In the genomic region with DNA sequence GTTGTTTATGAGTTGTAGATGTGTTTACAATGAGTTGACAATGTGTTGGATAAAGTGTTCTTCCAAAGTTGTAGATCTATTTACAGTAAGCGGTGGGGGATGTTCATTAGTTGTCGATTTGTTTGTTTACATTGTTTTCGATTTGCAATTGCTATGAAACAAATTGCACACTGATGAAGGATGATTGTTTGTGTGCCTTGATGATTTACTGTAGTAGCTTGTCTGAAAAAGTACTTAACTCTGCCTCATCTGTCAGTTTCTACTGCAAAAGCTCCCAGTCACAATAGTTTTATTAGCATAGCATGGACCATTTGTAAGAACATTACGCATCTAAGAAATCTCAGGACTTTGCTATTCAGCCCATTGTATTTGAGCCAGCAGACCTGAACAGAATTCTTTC, we compare ENCODE assay signal across 1 cellular context.
TF ChIP-seq lines count a peak whose summit lies in the region.

No MANE protein-coding gene starts in this region.

TF ChIP-seq in WTC11, 78 proteins besides CTCF, POLR2A, EP300 and RAD21 (continued from another document):
- TF ChIP-seq, protein P1, sequence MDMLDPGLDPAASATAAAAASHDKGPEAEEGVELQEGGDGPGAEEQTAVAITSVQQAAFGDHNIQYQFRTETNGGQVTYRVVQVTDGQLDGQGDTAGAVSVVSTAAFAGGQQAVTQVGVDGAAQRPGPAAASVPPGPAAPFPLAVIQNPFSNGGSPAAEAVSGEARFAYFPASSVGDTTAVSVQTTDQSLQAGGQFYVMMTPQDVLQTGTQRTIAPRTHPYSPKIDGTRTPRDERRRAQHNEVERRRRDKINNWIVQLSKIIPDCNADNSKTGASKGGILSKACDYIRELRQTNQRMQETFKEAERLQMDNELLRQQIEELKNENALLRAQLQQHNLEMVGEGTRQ (CRISPR knock-in tag; IDR thresholded peaks at IDR 0.05): no peak
